In genomic region chr12:14962180-14962579, GRCh38 we compare ENCODE assay signal across 11 cellular contexts. TPM values are rescaled to one million over a fixed set of nuclear protein-coding genes. Genes with fewer than 3 reads are reported as not detected.
DNase-seq lines count a peak whose midpoint lies in the region; ATAC-seq and TF ChIP-seq lines count a peak whose summit lies in the region.
"Had no signal": no experiment of that assay in that cellular context is flagged by ENCODE, and none has a peak within 500 bp of the region (broad histone marks: within the 10 kb centered on the region; RNA-seq: fewer than 3 reads in every experiment).

No MANE protein-coding gene starts in this region.

- peak overlapping the region; percentile 95 to 97 (median 97) for H3K27ac Mint-ChIP-seq in CD4-positive, CD25-positive, alpha-beta regulatory T cell
- peak overlapping the region; percentile 97 for H3K27ac Mint-ChIP-seq in activated T-helper 2 cell treated with anti-CD3 and anti-CD28 coated beads, Interferon-gamma antibody, Interleukin-2, Interleukin-4, amounts not matched to agents 10 μg/mL and 5 μg/mL and 100 μg/mL, durations not matched to agents 14 hours and 24 hours and 36 hours
- H3K27ac Mint-ChIP-seq in naive B cell (peak overlapping the region; percentile 94 to 99 (median 98)), GM23338 (no peak overlapping the region)

- peak overlapping the region; percentile 100 for H3K4me3 ChIP-seq in CD4-positive, CD25-positive, alpha-beta regulatory T cell (ENCODE audit: low read depth, low read length)
- H3K4me3 ChIP-seq in GM23338: no peak overlapping the region

- H3K36me3 ChIP-seq in CD4-positive, CD25-positive, alpha-beta regulatory T cell (ENCODE audit: control insufficient read depth, insufficient read depth, low read length): peaks cover 13% of the 10 kb centered on the region
- H3K36me3 ChIP-seq in KOPT-K1 (ENCODE audit: insufficient read depth, low read length): peaks cover 29% of the 10 kb centered on the region
- H3K36me3 ChIP-seq in GM23338 (ENCODE audit: insufficient read depth): no peaks in the 10 kb centered on the region

- no peak overlapping the region for H3K4me2 ChIP-seq in GM23338

- peak overlapping the region; percentile 96 to 99 (median 99) for H3K4me3 Mint-ChIP-seq in CD4-positive, CD25-positive, alpha-beta regulatory T cell
- H3K4me3 Mint-ChIP-seq in activated T-helper 2 cell treated with anti-CD3 and anti-CD28 coated beads, Interferon-gamma antibody, Interleukin-2, Interleukin-4, amounts not matched to agents 10 μg/mL and 5 μg/mL and 100 μg/mL, durations not matched to agents 14 hours and 24 hours and 36 hours (ENCODE audit: low read depth): peak overlapping the region; percentile 96
- H3K4me3 Mint-ChIP-seq in naive B cell: peak overlapping the region; percentile 93 to 100 (median 99)
- H3K4me3 Mint-ChIP-seq in GM23338: no peak overlapping the region

- H3K79me2 ChIP-seq in GM23338 (replicated peaks; ENCODE audit: insufficient read depth): no peaks in the 10 kb centered on the region

- peak overlapping the region; percentile 99 for H3K27ac ChIP-seq in CD4-positive, CD25-positive, alpha-beta regulatory T cell (ENCODE audit: insufficient read depth, low read length, poor library complexity, severe bottlenecking)
- H3K27ac ChIP-seq in KOPT-K1 (ENCODE audit: low read depth, low read length, poor library complexity, severe bottlenecking) (peak overlapping the region; percentile 99), GM23338 (ENCODE audit: low read depth) (no peak overlapping the region)

- H3K9me3 ChIP-seq in CD4-positive, CD25-positive, alpha-beta regulatory T cell (ENCODE audit: control insufficient read depth in 2 of 2, low read length in 2 of 2): no peaks in the 10 kb centered on the region
- H3K9me3 ChIP-seq in KOPT-K1 (ENCODE audit: insufficient read depth, low read length, poor library complexity, severe bottlenecking): no peaks in the 10 kb centered on the region

- peaks cover 43% of the 10 kb centered on the region for H3K4me1 ChIP-seq in CD4-positive, CD25-positive, alpha-beta regulatory T cell (ENCODE audit: control insufficient read depth, insufficient read depth, low read length, poor library complexity, severe bottlenecking)
- no peaks in the 10 kb centered on the region for H3K4me1 ChIP-seq in GM23338 (ENCODE audit: insufficient read depth)

- intact Hi-C loops in activated T-helper 2 cell treated with anti-CD3 and anti-CD28 coated beads, Interferon-gamma antibody, Interleukin-2, Interleukin-4, amounts not matched to agents 10 μg/mL and 5 μg/mL and 100 μg/mL, durations not matched to agents 14 hours and 24 hours and 36 hours (cut with micrococcal nuclease): loop anchor here (5.0 kb wide), 2 partner anchors 575 to 920 kb away; partner anchors contain the start of gene STRAP

- no peak for ATAC-seq in CD4-positive, CD25-positive, alpha-beta regulatory T cell (ENCODE audit: low read depth in 2 of 2)
- no peak for ATAC-seq in naive B cell (ENCODE audit: low read depth in 2 of 2)
- ATAC-seq in HG02571 (IDR thresholded peaks at IDR 0.05; ENCODE audit: unreplicated experiment): no peak
- no peak for ATAC-seq in GM19452 (IDR thresholded peaks at IDR 0.05; ENCODE audit: unreplicated experiment)
- no peak for ATAC-seq in GM23338

- no peak for TF ChIP-seq CTCF in GM23338 (conservative IDR thresholded peaks at IDR 0.05; ENCODE audit: low read depth in 2 of 2)

- no peaks in the 10 kb centered on the region for H3K27me3 ChIP-seq in CD4-positive, CD25-positive, alpha-beta regulatory T cell (ENCODE audit: control insufficient read depth, insufficient read depth, low read length)
- H3K27me3 ChIP-seq in GM23338 (ENCODE audit: insufficient read depth): no peaks in the 10 kb centered on the region

- H3K9me3 Mint-ChIP-seq in CD4-positive, CD25-positive, alpha-beta regulatory T cell: no peaks in the 10 kb centered on the region
- no peaks in the 10 kb centered on the region for H3K9me3 Mint-ChIP-seq in activated T-helper 2 cell treated with anti-CD3 and anti-CD28 coated beads, Interferon-gamma antibody, Interleukin-2, Interleukin-4, amounts not matched to agents 10 μg/mL and 5 μg/mL and 100 μg/mL, durations not matched to agents 14 hours and 24 hours and 36 hours
- H3K9me3 Mint-ChIP-seq in naive B cell: no peaks in the 10 kb centered on the region
- no peaks in the 10 kb centered on the region for H3K9me3 Mint-ChIP-seq in GM23338

- no peak overlapping the region for H2AFZ ChIP-seq in GM23338

- H3K36me3 Mint-ChIP-seq in CD4-positive, CD25-positive, alpha-beta regulatory T cell: peaks cover 32% of the 10 kb centered on the region
- H3K36me3 Mint-ChIP-seq in activated T-helper 2 cell treated with anti-CD3 and anti-CD28 coated beads, Interferon-gamma antibody, Interleukin-2, Interleukin-4, amounts not matched to agents 10 μg/mL and 5 μg/mL and 100 μg/mL, durations not matched to agents 14 hours and 24 hours and 36 hours (ENCODE audit: low read depth): peaks cover 33% of the 10 kb centered on the region
- H3K36me3 Mint-ChIP-seq in naive B cell: peaks cover 0 to 13% of the 10 kb centered on the region in 2 donors
- H3K36me3 Mint-ChIP-seq in GM23338 (ENCODE audit: low read depth): no peaks in the 10 kb centered on the region

- H4K20me1 ChIP-seq in GM23338 (replicated peaks; ENCODE audit: insufficient read depth): no peaks in the 10 kb centered on the region

- no peaks in the 10 kb centered on the region for H3F3A ChIP-seq in GM23338 (replicated peaks; ENCODE audit: low read depth)

- H3K27me3 Mint-ChIP-seq in CD4-positive, CD25-positive, alpha-beta regulatory T cell: peaks cover 5% of the 10 kb centered on the region
- no peaks in the 10 kb centered on the region for H3K27me3 Mint-ChIP-seq in activated T-helper 2 cell treated with anti-CD3 and anti-CD28 coated beads, Interferon-gamma antibody, Interleukin-2, Interleukin-4, amounts not matched to agents 10 μg/mL and 5 μg/mL and 100 μg/mL, durations not matched to agents 14 hours and 24 hours and 36 hours (ENCODE audit: low read depth)
- H3K27me3 Mint-ChIP-seq in naive B cell (no peaks in the 10 kb centered on the region), GM23338 (ENCODE audit: insufficient read depth, low read depth, poor library complexity) (no peaks in the 10 kb centered on the region)

- DNase-seq in CD4-positive, CD25-positive, alpha-beta regulatory T cell: peak in 1 of 3 donors; percentile 52
- DNase-seq in activated T-helper 2 cell treated with anti-CD3 and anti-CD28 coated beads, Interferon-gamma antibody, Interleukin-2, Interleukin-4, amounts not matched to agents 10 μg/mL and 5 μg/mL and 100 μg/mL, durations not matched to agents 14 hours and 24 hours and 36 hours (ENCODE audit: low spot score): no peak
- DNase-seq in naive B cell (no peak), inferior parietal cortex (ENCODE audit: extremely low spot score) (no peak), GM23338 (ENCODE audit: low spot score) (no peak)
- DNase-seq: DMS79 treated with DMSO at 0.1 percent for 48 hours, mesenchymal stem cell had no signal

- peaks cover 0 to 57% (median 34%) of the 10 kb centered on the region in 4 donors for H3K4me1 Mint-ChIP-seq in CD4-positive, CD25-positive, alpha-beta regulatory T cell
- H3K4me1 Mint-ChIP-seq in activated T-helper 2 cell treated with anti-CD3 and anti-CD28 coated beads, Interferon-gamma antibody, Interleukin-2, Interleukin-4, amounts not matched to agents 10 μg/mL and 5 μg/mL and 100 μg/mL, durations not matched to agents 14 hours and 24 hours and 36 hours (ENCODE audit: low read depth): peaks cover 49% of the 10 kb centered on the region
- H3K4me1 Mint-ChIP-seq in naive B cell (peaks cover 42 to 61% (median 49%) of the 10 kb centered on the region in 3 donors), GM23338 (peaks cover 16% of the 10 kb centered on the region)

- H3K9me2 ChIP-seq in GM23338 (ENCODE audit: insufficient read depth): no peaks in the 10 kb centered on the region; the same call in 1 of the 2 replicates

TF ChIP-seq in GM23338, 12 proteins besides CTCF, POLR2A, EP300 and RAD21 (continues in another document):
- no peak for TF ChIP-seq STAT1 (IDR thresholded peaks at IDR 0.05; ENCODE audit: unreplicated experiment)
- TF ChIP-seq, protein P1, sequence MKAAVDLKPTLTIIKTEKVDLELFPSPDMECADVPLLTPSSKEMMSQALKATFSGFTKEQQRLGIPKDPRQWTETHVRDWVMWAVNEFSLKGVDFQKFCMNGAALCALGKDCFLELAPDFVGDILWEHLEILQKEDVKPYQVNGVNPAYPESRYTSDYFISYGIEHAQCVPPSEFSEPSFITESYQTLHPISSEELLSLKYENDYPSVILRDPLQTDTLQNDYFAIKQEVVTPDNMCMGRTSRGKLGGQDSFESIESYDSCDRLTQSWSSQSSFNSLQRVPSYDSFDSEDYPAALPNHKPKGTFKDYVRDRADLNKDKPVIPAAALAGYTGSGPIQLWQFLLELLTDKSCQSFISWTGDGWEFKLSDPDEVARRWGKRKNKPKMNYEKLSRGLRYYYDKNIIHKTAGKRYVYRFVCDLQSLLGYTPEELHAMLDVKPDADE (IDR thresholded peaks at IDR 0.05): no peak

RNA-seq across cellular contexts. Expression of gene ARHGDIB, which starts 0.8 kb away (rescaled TPM):
- 1,263 TPM for total RNA-seq in CD4-positive, CD25-positive, alpha-beta regulatory T cell
- polyA plus RNA-seq in CD4-positive, CD25-positive, alpha-beta regulatory T cell: 1,000 to 10,000 TPM; 3,550 to 4,641 (median 3,982) TPM
- 535 and 561 TPM in 2 replicates for total RNA-seq in activated T-helper 2 cell treated with anti-CD3 and anti-CD28 coated beads, Interferon-gamma antibody, Interleukin-2, Interleukin-4, amounts not matched to agents 10 μg/mL and 5 μg/mL and 100 μg/mL, durations not matched to agents 14 hours and 24 hours and 36 hours
- polyA plus RNA-seq in naive B cell (ENCODE audit: low read depth in 6 of 6) (1,000 to 10,000 TPM; 2,706 to 4,844 (median 2,864) TPM), GM23338 (2016; fragmentation: Nextera tagmentation; extraction: Ambion mirVana) (0.89 and 1.8 TPM in 2 replicates)
- total RNA-seq in GM23338 (2014; rRNA removed; shearing (Covaris generic)): not detected in 2 replicates

RNA-seq across cellular contexts. Expression of gene PDE6H, which starts 10.7 kb away (rescaled TPM):
- not detected for total RNA-seq in CD4-positive, CD25-positive, alpha-beta regulatory T cell
- polyA plus RNA-seq in CD4-positive, CD25-positive, alpha-beta regulatory T cell: not detected
- not detected in 2 replicates for total RNA-seq in activated T-helper 2 cell treated with anti-CD3 and anti-CD28 coated beads, Interferon-gamma antibody, Interleukin-2, Interleukin-4, amounts not matched to agents 10 μg/mL and 5 μg/mL and 100 μg/mL, durations not matched to agents 14 hours and 24 hours and 36 hours
- not detected for polyA plus RNA-seq in naive B cell (ENCODE audit: low read depth in 6 of 6)
- total RNA-seq in GM23338 (2014; rRNA removed; shearing (Covaris generic)): not detected in 2 replicates
- not detected in 2 replicates for polyA plus RNA-seq in GM23338 (2016; fragmentation: Nextera tagmentation; extraction: Ambion mirVana)
- polyA plus RNA-seq: esophagus had no signal

RNA-seq across cellular contexts. Expression of gene ERP27, which starts 23.8 kb away (rescaled TPM):
- total RNA-seq in CD4-positive, CD25-positive, alpha-beta regulatory T cell: 25.4 TPM
- 1 to 10 TPM; 5.3 to 8.0 (median 6.2) TPM for polyA plus RNA-seq in CD4-positive, CD25-positive, alpha-beta regulatory T cell
- total RNA-seq in activated T-helper 2 cell treated with anti-CD3 and anti-CD28 coated beads, Interferon-gamma antibody, Interleukin-2, Interleukin-4, amounts not matched to agents 10 μg/mL and 5 μg/mL and 100 μg/mL, durations not matched to agents 14 hours and 24 hours and 36 hours: 3.2 and 4.7 TPM in 2 replicates
- 1 to 10 TPM; 2.4 to 4.8 (median 2.7) TPM for polyA plus RNA-seq in naive B cell (ENCODE audit: low read depth in 6 of 6)
- not detected in 2 replicates for total RNA-seq in GM23338 (2014; rRNA removed; shearing (Covaris generic))
- polyA plus RNA-seq in GM23338 (2016; fragmentation: Nextera tagmentation; extraction: Ambion mirVana): not detected in 2 replicates

Comparison
In these comparisons a context has a peak if more than half of its experiments do, and no peak if none do; other contexts are left out.
1. RNA of gene ARHGDIB, which starts 0.8 kb away (total RNA-seq): 1,263 TPM in CD4-positive, CD25-positive, alpha-beta regulatory T cell (single experiment) and 535 to 561 TPM in activated T-helper 2 cell treated with anti-CD3 and anti-CD28 coated beads, Interferon-gamma antibody, Interleukin-2, Interleukin-4, amounts not matched to agents 10 μg/mL and 5 μg/mL and 100 μg/mL, durations not matched to agents 14 hours and 24 hours and 36 hours; not detected in GM23338; every median in the first group is over 100 times any median in the second.